In the genomic region with DNA sequence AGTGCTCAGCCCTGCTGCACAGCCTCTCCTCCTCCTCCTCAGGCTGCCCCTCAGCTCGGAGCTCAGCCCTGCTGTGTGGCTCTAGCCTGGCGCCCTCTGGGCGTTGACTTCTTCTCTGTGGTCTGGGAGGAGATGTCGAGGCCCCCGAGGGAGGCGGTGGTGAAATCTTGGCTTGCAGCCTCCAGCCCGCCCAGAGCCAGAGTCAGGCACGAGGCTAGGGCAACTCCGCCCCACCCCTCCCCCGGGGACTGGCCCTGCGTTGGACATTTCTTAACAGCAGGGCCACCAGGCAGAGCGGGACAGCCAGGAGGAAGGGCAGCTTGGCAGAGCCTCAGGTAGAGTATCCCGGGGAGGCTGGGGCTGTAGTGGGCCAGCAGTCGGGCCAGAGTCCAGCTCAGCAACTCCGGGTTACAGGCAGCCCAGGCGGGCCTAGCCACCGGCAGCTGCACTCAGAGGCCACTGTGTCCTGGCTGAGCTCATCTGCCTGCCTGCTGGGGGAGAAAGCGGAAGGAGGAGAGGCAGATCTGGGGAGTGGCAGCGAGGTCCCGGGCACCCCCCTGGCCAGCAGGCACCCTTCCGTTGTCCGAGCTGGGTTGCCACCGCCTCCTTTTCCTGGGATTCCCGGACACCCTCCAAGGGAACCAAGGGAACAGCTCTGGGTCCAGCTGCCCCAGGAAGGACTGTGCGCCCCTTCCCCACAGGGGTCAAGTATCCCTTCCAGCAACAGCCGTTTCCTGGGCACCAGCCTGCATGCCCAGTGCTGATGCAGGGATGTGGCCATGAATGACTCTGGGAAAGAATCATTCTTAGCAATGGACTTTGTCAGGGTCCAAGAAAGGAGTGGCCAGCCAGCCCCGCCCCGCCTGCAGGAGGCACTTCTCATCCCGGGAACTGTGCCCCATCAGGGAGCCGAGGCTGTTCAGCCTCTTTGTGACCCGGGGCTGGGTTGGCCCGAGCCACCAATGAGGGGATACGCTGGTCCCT, we compare ENCODE assay signal across 8 cellular contexts. TPM values are rescaled to one million over a fixed set of nuclear protein-coding genes. Genes with fewer than 3 reads are reported as not detected.
DNase-seq lines count a peak whose midpoint lies in the region; ATAC-seq and TF ChIP-seq lines count a peak whose summit lies in the region.

A gene with protein sequence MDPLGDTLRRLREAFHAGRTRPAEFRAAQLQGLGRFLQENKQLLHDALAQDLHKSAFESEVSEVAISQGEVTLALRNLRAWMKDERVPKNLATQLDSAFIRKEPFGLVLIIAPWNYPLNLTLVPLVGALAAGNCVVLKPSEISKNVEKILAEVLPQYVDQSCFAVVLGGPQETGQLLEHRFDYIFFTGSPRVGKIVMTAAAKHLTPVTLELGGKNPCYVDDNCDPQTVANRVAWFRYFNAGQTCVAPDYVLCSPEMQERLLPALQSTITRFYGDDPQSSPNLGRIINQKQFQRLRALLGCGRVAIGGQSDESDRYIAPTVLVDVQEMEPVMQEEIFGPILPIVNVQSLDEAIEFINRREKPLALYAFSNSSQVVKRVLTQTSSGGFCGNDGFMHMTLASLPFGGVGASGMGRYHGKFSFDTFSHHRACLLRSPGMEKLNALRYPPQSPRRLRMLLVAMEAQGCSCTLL (plus strand): TSS at position 270 of the 984 bp plus-strand sequence. CDS start 4,971 bp downstream, outside the sequence.

- H3K79me2 ChIP-seq in hepatocyte = no peaks in the 10 kb centered on the region

- in situ Hi-C loops in astrocyte of the cerebellum (cut with HindIII; ENCODE audit: low sequenced_read_pairs) = no loop called here

- no peak within 1 kb of the TSS for H3K4me3 ChIP-seq in CD4-positive, CD25-positive, alpha-beta regulatory T cell (ENCODE audit: low read depth, low read length)
- H3K4me3 ChIP-seq in astrocyte of the cerebellum (ENCODE audit: low read depth, low read length) (peak within 1 kb of the TSS; percentile 35), hepatocyte (no peak within 1 kb of the TSS)

- H3K27me3 Mint-ChIP-seq in CD4-positive, CD25-positive, alpha-beta regulatory T cell = peaks cover 5% of the 10 kb centered on the region

- H3K9me2 ChIP-seq in hepatocyte (replicated peaks; ENCODE audit: insufficient read depth) = no peaks in the 10 kb centered on the region

- H3K27ac ChIP-seq in CD4-positive, CD25-positive, alpha-beta regulatory T cell (ENCODE audit: insufficient read depth, low read length, poor library complexity, severe bottlenecking) = no peak within 1 kb of the TSS
- H3K27ac ChIP-seq in hepatocyte = peak within 1 kb of the TSS; percentile 93

- ATAC-seq in CD4-positive, CD25-positive, alpha-beta regulatory T cell (ENCODE audit: low read depth in 2 of 2) = peak; percentile 25 to 35
- ATAC-seq in GM21723 (IDR thresholded peaks at IDR 0.05; ENCODE audit: unreplicated experiment) (no peak), HG02763 (IDR thresholded peaks at IDR 0.05; ENCODE audit: unreplicated experiment) (no peak)

- TF ChIP-seq CTCF in astrocyte of the cerebellum (IDR thresholded peaks at IDR 0.05; ENCODE audit: low read depth, low read length, missing control alignments) (no peak), hepatocyte (IDR thresholded peaks at IDR 0.05; ENCODE audit: poor library complexity) (no peak)

- peak within 1 kb of the TSS in 1 of 4 donors; percentile 54 for H3K4me3 Mint-ChIP-seq in CD4-positive, CD25-positive, alpha-beta regulatory T cell

- no peak within 1 kb of the TSS for H2AFZ ChIP-seq in hepatocyte

- no peaks in the 10 kb centered on the region for H3K4me1 ChIP-seq in CD4-positive, CD25-positive, alpha-beta regulatory T cell (ENCODE audit: control insufficient read depth, insufficient read depth, low read length, poor library complexity, severe bottlenecking)
- peaks cover 45% of the 10 kb centered on the region for H3K4me1 ChIP-seq in hepatocyte (ENCODE audit: insufficient read depth)

- no peaks in the 10 kb centered on the region for H3K36me3 ChIP-seq in CD4-positive, CD25-positive, alpha-beta regulatory T cell (ENCODE audit: control insufficient read depth, insufficient read depth, low read length)
- no peaks in the 10 kb centered on the region for H3K36me3 ChIP-seq in hepatocyte (replicated peaks; ENCODE audit: insufficient read depth, low read depth)

- DNase-seq in CD4-positive, CD25-positive, alpha-beta regulatory T cell = no peak
- DNase-seq in NAMALWA (ENCODE audit: low spot score) (peak; percentile 64), astrocyte of the cerebellum (ENCODE audit: low read depth) (no peak), hepatocyte (ENCODE audit: low spot score) (peak; percentile 87), putamen (ENCODE audit: low spot score) (peak; percentile 75), NCI-H1930 (lab: John Stamatoyannopoulos, UW) (no peak)

- H3K27ac Mint-ChIP-seq in CD4-positive, CD25-positive, alpha-beta regulatory T cell = no peak within 1 kb of the TSS

- H3K27me3 ChIP-seq in CD4-positive, CD25-positive, alpha-beta regulatory T cell (ENCODE audit: control insufficient read depth, insufficient read depth, low read length) = no peaks in the 10 kb centered on the region
- no peaks in the 10 kb centered on the region for H3K27me3 ChIP-seq in hepatocyte

- peaks cover 0 to 4% (median 0%) of the 10 kb centered on the region in 4 donors for H3K4me1 Mint-ChIP-seq in CD4-positive, CD25-positive, alpha-beta regulatory T cell

- peak within 1 kb of the TSS; percentile 71 for H3K4me2 ChIP-seq in hepatocyte

- 44% methylated on average over 33 of the region's 33 CpGs for WGBS in hepatocyte (ENCODE audit: low lambda C conversion rate, missing lambda C conversion rate)

- H3K9me3 ChIP-seq in CD4-positive, CD25-positive, alpha-beta regulatory T cell (ENCODE audit: control insufficient read depth in 2 of 2, low read length in 2 of 2) = no peaks in the 10 kb centered on the region
- H3K9me3 ChIP-seq in hepatocyte (ENCODE audit: low read depth) = no peaks in the 10 kb centered on the region

- no peaks in the 10 kb centered on the region for H4K20me1 ChIP-seq in hepatocyte (ENCODE audit: insufficient read depth, poor library complexity, severe bottlenecking)

- H3K9me3 Mint-ChIP-seq in CD4-positive, CD25-positive, alpha-beta regulatory T cell = peaks cover 0 to 1% (median 0%) of the 10 kb centered on the region in 7 donors

- H3K36me3 Mint-ChIP-seq in CD4-positive, CD25-positive, alpha-beta regulatory T cell = no peaks in the 10 kb centered on the region

RNA-seq across cellular contexts. Expression of the gene that starts here (rescaled TPM):
- total RNA-seq in CD4-positive, CD25-positive, alpha-beta regulatory T cell = not detected
- polyA plus RNA-seq in CD4-positive, CD25-positive, alpha-beta regulatory T cell = not detected
- total RNA-seq in hepatocyte = 11.7 and 15.4 TPM in 2 replicates
- polyA plus RNA-seq in hepatocyte = 15.7 and 16.9 TPM in 2 replicates

Comparison
In these comparisons a context has a peak if more than half of its experiments do, and no peak if none do; other contexts are left out.
1. RNA of the gene that starts here (total RNA-seq): 11.7 to 15.4 TPM in hepatocyte; not detected in CD4-positive, CD25-positive, alpha-beta regulatory T cell (single experiment); every median in the first group is over 10 times any median in the second.
2. RNA of the gene that starts here (polyA plus RNA-seq): 15.7 to 16.9 TPM in hepatocyte; not detected in CD4-positive, CD25-positive, alpha-beta regulatory T cell; every median in the first group is over 10 times any median in the second.
3. Peak in ATAC-seq in CD4-positive, CD25-positive, alpha-beta regulatory T cell; RNA of the gene not detected or under 1 TPM.
4. DNase-seq: peak in NAMALWA (single experiment), hepatocyte (single experiment) and putamen (single experiment); none in CD4-positive, CD25-positive, alpha-beta regulatory T cell (0 of 3), astrocyte of the cerebellum (single experiment) and NCI-H1930 (0 of 2).